Comparison of ENCODE assay signal across 1 cellular context in the genomic region with DNA sequence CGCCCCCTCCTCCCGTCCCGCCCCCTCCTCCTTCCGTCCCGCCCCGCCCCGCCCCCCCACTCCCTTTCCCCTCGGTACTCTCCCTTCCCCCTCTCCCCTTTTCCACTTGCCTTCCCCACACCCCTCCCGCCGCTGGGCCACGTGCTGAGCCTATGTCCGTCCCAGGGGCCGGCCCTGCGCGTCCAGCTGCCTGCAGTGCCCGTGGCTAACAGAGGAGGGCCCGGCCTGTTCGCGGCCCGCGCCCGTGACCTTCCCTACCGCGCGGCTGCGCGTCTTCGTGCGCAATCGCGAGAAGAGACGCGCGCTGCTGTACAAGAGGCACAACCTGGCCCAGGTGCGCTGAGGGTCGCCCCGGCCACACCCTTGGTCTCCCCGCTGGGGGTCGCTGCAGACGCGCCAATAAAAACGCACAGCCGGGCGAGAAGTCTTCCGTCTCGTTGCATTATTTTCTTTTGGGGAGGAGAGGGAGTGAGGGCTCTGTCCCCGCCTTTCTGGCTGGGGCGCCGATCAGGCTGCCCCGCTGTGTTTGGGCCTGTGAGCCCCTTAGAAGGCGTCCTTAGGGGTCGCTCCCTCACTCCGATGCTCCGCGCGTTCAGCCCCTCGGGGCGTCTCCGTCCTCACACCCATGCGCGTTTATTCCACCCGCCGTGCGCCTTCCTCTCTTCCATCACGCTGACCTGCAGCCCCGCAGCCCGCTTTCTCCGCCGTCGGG.
TF ChIP-seq lines count a peak whose summit lies in the region.

No MANE protein-coding gene starts in this region.

TF ChIP-seq in K562, 482 proteins besides CTCF, POLR2A, EP300 and RAD21 (continued from another document):
- TF ChIP-seq, protein P1, sequence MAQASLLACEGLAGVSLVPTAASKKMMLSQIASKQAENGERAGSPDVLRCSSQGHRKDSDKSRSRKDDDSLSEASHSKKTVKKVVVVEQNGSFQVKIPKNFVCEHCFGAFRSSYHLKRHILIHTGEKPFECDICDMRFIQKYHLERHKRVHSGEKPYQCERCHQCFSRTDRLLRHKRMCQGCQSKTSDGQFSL (CRISPR knock-in tag; IDR thresholded peaks at IDR 0.05), result peak; percentile 79; the same call in 1 of the 2 replicates
- TF ChIP-seq, protein P1 (tag; IDR thresholded peaks at IDR 0.05), result peak in 1 of 2 experiments; percentile 78; a peak in 1 of 4 replicates
- TF ChIP-seq PHF8 (IDR thresholded peaks at IDR 0.05; ENCODE audit: borderline replicate concordance, low read length), result peak; percentile 24; the same call in 1 of the 2 replicates
- TF ChIP-seq HDAC1 (IDR thresholded peaks at IDR 0.05), result peak in 1 of 2 experiments; percentile 38; a peak in 1 of 4 replicates
- no peak for TF ChIP-seq PHB (CRISPR knock-in tag; IDR thresholded peaks at IDR 0.05)
- peak; percentile 52 for TF ChIP-seq BHLHE40 (IDR thresholded peaks at IDR 0.05; ENCODE audit: low read length)
- TF ChIP-seq, protein P2, sequence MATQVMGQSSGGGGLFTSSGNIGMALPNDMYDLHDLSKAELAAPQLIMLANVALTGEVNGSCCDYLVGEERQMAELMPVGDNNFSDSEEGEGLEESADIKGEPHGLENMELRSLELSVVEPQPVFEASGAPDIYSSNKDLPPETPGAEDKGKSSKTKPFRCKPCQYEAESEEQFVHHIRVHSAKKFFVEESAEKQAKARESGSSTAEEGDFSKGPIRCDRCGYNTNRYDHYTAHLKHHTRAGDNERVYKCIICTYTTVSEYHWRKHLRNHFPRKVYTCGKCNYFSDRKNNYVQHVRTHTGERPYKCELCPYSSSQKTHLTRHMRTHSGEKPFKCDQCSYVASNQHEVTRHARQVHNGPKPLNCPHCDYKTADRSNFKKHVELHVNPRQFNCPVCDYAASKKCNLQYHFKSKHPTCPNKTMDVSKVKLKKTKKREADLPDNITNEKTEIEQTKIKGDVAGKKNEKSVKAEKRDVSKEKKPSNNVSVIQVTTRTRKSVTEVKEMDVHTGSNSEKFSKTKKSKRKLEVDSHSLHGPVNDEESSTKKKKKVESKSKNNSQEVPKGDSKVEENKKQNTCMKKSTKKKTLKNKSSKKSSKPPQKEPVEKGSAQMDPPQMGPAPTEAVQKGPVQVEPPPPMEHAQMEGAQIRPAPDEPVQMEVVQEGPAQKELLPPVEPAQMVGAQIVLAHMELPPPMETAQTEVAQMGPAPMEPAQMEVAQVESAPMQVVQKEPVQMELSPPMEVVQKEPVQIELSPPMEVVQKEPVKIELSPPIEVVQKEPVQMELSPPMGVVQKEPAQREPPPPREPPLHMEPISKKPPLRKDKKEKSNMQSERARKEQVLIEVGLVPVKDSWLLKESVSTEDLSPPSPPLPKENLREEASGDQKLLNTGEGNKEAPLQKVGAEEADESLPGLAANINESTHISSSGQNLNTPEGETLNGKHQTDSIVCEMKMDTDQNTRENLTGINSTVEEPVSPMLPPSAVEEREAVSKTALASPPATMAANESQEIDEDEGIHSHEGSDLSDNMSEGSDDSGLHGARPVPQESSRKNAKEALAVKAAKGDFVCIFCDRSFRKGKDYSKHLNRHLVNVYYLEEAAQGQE (CRISPR knock-in tag; IDR thresholded peaks at IDR 0.05; ENCODE audit: low read depth), result 0 out of 2 replicates have a peak, but pooled peaks have one; percentile 23
- TF ChIP-seq, protein P3, sequence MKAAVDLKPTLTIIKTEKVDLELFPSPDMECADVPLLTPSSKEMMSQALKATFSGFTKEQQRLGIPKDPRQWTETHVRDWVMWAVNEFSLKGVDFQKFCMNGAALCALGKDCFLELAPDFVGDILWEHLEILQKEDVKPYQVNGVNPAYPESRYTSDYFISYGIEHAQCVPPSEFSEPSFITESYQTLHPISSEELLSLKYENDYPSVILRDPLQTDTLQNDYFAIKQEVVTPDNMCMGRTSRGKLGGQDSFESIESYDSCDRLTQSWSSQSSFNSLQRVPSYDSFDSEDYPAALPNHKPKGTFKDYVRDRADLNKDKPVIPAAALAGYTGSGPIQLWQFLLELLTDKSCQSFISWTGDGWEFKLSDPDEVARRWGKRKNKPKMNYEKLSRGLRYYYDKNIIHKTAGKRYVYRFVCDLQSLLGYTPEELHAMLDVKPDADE (conservative IDR thresholded peaks at IDR 0.05; ENCODE audit: control insufficient read depth, low read depth, low read length), result 0 out of 2 replicates have a peak, but pooled peaks have one; percentile 63
- TF ChIP-seq ZEB2 (IDR thresholded peaks at IDR 0.05), result peak; percentile 66
- TF ChIP-seq FIP1L1 (IDR thresholded peaks at IDR 0.05; ENCODE audit: low read depth, low read length, poor library complexity, severe bottlenecking), result peak; percentile 20
- no peak for TF ChIP-seq CBX5 (IDR thresholded peaks at IDR 0.05; ENCODE audit: borderline replicate concordance, low read depth)
- TF ChIP-seq, protein P4, sequence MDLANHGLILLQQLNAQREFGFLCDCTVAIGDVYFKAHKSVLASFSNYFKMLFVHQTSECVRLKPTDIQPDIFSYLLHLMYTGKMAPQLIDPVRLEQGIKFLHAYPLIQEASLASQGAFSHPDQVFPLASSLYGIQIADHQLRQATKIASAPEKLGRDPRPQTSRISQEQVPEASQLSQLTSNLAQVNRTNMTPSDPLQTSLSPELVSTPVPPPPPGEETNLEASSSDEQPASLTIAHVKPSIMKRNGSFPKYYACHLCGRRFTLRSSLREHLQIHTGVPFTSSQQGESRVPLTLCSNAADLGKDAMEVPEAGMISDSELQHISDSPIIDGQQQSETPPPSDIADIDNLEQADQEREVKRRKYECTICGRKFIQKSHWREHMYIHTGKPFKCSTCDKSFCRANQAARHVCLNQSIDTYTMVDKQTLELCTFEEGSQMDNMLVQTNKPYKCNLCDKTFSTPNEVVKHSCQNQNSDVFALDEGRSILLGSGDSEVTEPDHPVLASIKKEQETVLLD (IDR thresholded peaks at IDR 0.05), result no peak
- TF ChIP-seq CBFA2T2 (conservative IDR thresholded peaks at IDR 0.05), result no peak
- TF ChIP-seq HNRNPK (IDR thresholded peaks at IDR 0.05; ENCODE audit: low read depth, low read length, poor library complexity, severe bottlenecking), result peak; percentile 77
- peak in 1 of 2 experiments; percentile 53; a peak in 1 of 4 replicates for TF ChIP-seq TEAD1 (CRISPR knock-in tag; IDR thresholded peaks at IDR 0.05)
- peak; percentile 68 for TF ChIP-seq RBFOX2 (IDR thresholded peaks at IDR 0.05; ENCODE audit: low read depth, low read length)
- 0 out of 4 replicates have a peak, but pooled peaks of 1 of the 2 experiments have one; percentile 31 for TF ChIP-seq MAZ (CRISPR knock-in tag; conservative IDR thresholded peaks at IDR 0.05 in 1 of 2, IDR thresholded peaks at IDR 0.05 in 1 of 2)
- TF ChIP-seq SAFB (IDR thresholded peaks at IDR 0.05; ENCODE audit: borderline replicate concordance, low read depth, low read length), result peak; percentile 77; the same call in 1 of the 2 replicates
- TF ChIP-seq, protein P5, sequence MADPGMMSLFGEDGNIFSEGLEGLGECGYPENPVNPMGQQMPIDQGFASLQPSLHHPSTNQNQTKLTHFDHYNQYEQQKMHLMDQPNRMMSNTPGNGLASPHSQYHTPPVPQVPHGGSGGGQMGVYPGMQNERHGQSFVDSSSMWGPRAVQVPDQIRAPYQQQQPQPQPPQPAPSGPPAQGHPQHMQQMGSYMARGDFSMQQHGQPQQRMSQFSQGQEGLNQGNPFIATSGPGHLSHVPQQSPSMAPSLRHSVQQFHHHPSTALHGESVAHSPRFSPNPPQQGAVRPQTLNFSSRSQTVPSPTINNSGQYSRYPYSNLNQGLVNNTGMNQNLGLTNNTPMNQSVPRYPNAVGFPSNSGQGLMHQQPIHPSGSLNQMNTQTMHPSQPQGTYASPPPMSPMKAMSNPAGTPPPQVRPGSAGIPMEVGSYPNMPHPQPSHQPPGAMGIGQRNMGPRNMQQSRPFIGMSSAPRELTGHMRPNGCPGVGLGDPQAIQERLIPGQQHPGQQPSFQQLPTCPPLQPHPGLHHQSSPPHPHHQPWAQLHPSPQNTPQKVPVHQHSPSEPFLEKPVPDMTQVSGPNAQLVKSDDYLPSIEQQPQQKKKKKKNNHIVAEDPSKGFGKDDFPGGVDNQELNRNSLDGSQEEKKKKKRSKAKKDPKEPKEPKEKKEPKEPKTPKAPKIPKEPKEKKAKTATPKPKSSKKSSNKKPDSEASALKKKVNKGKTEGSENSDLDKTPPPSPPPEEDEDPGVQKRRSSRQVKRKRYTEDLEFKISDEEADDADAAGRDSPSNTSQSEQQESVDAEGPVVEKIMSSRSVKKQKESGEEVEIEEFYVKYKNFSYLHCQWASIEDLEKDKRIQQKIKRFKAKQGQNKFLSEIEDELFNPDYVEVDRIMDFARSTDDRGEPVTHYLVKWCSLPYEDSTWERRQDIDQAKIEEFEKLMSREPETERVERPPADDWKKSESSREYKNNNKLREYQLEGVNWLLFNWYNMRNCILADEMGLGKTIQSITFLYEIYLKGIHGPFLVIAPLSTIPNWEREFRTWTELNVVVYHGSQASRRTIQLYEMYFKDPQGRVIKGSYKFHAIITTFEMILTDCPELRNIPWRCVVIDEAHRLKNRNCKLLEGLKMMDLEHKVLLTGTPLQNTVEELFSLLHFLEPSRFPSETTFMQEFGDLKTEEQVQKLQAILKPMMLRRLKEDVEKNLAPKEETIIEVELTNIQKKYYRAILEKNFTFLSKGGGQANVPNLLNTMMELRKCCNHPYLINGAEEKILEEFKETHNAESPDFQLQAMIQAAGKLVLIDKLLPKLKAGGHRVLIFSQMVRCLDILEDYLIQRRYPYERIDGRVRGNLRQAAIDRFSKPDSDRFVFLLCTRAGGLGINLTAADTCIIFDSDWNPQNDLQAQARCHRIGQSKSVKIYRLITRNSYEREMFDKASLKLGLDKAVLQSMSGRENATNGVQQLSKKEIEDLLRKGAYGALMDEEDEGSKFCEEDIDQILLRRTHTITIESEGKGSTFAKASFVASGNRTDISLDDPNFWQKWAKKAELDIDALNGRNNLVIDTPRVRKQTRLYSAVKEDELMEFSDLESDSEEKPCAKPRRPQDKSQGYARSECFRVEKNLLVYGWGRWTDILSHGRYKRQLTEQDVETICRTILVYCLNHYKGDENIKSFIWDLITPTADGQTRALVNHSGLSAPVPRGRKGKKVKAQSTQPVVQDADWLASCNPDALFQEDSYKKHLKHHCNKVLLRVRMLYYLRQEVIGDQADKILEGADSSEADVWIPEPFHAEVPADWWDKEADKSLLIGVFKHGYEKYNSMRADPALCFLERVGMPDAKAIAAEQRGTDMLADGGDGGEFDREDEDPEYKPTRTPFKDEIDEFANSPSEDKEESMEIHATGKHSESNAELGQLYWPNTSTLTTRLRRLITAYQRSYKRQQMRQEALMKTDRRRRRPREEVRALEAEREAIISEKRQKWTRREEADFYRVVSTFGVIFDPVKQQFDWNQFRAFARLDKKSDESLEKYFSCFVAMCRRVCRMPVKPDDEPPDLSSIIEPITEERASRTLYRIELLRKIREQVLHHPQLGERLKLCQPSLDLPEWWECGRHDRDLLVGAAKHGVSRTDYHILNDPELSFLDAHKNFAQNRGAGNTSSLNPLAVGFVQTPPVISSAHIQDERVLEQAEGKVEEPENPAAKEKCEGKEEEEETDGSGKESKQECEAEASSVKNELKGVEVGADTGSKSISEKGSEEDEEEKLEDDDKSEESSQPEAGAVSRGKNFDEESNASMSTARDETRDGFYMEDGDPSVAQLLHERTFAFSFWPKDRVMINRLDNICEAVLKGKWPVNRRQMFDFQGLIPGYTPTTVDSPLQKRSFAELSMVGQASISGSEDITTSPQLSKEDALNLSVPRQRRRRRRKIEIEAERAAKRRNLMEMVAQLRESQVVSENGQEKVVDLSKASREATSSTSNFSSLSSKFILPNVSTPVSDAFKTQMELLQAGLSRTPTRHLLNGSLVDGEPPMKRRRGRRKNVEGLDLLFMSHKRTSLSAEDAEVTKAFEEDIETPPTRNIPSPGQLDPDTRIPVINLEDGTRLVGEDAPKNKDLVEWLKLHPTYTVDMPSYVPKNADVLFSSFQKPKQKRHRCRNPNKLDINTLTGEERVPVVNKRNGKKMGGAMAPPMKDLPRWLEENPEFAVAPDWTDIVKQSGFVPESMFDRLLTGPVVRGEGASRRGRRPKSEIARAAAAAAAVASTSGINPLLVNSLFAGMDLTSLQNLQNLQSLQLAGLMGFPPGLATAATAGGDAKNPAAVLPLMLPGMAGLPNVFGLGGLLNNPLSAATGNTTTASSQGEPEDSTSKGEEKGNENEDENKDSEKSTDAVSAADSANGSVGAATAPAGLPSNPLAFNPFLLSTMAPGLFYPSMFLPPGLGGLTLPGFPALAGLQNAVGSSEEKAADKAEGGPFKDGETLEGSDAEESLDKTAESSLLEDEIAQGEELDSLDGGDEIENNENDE (IDR thresholded peaks at IDR 0.05; ENCODE audit: low read depth, low read length), result no peak
- TF ChIP-seq SMC3 (conservative IDR thresholded peaks at IDR 0.05; ENCODE audit: insufficient read depth, low read depth, low read length), result 0 out of 2 replicates have a peak, but pooled peaks have one; percentile 22
- TF ChIP-seq, protein P6, sequence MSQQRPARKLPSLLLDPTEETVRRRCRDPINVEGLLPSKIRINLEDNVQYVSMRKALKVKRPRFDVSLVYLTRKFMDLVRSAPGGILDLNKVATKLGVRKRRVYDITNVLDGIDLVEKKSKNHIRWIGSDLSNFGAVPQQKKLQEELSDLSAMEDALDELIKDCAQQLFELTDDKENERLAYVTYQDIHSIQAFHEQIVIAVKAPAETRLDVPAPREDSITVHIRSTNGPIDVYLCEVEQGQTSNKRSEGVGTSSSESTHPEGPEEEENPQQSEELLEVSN (IDR thresholded peaks at IDR 0.05; ENCODE audit: borderline replicate concordance in 1 of 2, extremely low read depth in 1 of 2, insufficient read depth in 1 of 2, insufficient read length in 1 of 2, low read depth in 1 of 2, low read length in 1 of 2, poor library complexity in 1 of 2, severe bottlenecking in 1 of 2), result peak; percentile 39 to 61
- no peak for TF ChIP-seq ZNF282 (CRISPR knock-in tag; IDR thresholded peaks at IDR 0.05)
- peak; percentile 16 for TF ChIP-seq HMGN3 (IDR thresholded peaks at IDR 0.05; ENCODE audit: borderline replicate concordance, extremely low read depth, insufficient read length, low read depth, low read length)
- peak; percentile 60 for TF ChIP-seq ZFX (CRISPR knock-in tag; IDR thresholded peaks at IDR 0.05)
- TF ChIP-seq, protein P7, sequence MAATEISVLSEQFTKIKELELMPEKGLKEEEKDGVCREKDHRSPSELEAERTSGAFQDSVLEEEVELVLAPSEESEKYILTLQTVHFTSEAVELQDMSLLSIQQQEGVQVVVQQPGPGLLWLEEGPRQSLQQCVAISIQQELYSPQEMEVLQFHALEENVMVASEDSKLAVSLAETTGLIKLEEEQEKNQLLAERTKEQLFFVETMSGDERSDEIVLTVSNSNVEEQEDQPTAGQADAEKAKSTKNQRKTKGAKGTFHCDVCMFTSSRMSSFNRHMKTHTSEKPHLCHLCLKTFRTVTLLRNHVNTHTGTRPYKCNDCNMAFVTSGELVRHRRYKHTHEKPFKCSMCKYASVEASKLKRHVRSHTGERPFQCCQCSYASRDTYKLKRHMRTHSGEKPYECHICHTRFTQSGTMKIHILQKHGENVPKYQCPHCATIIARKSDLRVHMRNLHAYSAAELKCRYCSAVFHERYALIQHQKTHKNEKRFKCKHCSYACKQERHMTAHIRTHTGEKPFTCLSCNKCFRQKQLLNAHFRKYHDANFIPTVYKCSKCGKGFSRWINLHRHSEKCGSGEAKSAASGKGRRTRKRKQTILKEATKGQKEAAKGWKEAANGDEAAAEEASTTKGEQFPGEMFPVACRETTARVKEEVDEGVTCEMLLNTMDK (IDR thresholded peaks at IDR 0.05; ENCODE audit: borderline replicate concordance, insufficient read depth, low read depth, low read length, poor library complexity, severe bottlenecking), result no peak
- peak; percentile 84 for TF ChIP-seq PCBP1 (IDR thresholded peaks at IDR 0.05; ENCODE audit: low read depth, low read length, poor library complexity, severe bottlenecking)
- no peak for TF ChIP-seq SAFB2 (IDR thresholded peaks at IDR 0.05; ENCODE audit: borderline replicate concordance, low read depth, low read length, severe bottlenecking)
- TF ChIP-seq KDM1A (IDR thresholded peaks at IDR 0.05), result no peak
